In the genomic region with DNA sequence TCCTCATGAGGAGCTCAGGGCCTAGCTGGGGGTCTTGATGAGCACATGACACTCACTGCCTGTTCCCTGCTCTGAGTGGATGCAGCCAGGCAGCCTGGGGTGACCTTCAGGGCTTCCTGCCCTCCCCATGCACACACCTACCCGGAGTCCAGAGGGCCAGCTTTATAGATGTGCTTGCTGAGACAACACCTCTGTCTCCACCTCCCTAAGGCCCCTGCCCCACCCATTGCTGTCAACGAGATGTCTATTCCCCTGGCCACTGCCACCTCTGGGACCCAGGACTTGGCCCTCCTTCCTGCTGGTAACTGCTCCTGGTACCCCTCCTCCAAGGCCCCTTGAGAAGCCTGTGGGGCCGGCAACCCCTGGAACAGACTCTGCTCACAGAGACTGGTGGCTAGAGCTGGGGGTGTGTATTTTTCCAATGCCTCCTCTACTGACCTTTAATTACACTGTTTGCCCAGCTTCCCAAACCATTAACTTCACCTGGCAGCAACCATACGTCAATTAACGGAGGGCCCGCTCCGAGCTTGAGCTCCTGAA, we compare ENCODE assay signal across 1 cellular context.
TF ChIP-seq lines count a peak whose summit lies in the region.

No MANE protein-coding gene starts in this region.

TF ChIP-seq in HepG2, 621 proteins besides CTCF, POLR2A, EP300 and RAD21 (continued from another document and continues in another):
- TF ChIP-seq, protein P1, sequence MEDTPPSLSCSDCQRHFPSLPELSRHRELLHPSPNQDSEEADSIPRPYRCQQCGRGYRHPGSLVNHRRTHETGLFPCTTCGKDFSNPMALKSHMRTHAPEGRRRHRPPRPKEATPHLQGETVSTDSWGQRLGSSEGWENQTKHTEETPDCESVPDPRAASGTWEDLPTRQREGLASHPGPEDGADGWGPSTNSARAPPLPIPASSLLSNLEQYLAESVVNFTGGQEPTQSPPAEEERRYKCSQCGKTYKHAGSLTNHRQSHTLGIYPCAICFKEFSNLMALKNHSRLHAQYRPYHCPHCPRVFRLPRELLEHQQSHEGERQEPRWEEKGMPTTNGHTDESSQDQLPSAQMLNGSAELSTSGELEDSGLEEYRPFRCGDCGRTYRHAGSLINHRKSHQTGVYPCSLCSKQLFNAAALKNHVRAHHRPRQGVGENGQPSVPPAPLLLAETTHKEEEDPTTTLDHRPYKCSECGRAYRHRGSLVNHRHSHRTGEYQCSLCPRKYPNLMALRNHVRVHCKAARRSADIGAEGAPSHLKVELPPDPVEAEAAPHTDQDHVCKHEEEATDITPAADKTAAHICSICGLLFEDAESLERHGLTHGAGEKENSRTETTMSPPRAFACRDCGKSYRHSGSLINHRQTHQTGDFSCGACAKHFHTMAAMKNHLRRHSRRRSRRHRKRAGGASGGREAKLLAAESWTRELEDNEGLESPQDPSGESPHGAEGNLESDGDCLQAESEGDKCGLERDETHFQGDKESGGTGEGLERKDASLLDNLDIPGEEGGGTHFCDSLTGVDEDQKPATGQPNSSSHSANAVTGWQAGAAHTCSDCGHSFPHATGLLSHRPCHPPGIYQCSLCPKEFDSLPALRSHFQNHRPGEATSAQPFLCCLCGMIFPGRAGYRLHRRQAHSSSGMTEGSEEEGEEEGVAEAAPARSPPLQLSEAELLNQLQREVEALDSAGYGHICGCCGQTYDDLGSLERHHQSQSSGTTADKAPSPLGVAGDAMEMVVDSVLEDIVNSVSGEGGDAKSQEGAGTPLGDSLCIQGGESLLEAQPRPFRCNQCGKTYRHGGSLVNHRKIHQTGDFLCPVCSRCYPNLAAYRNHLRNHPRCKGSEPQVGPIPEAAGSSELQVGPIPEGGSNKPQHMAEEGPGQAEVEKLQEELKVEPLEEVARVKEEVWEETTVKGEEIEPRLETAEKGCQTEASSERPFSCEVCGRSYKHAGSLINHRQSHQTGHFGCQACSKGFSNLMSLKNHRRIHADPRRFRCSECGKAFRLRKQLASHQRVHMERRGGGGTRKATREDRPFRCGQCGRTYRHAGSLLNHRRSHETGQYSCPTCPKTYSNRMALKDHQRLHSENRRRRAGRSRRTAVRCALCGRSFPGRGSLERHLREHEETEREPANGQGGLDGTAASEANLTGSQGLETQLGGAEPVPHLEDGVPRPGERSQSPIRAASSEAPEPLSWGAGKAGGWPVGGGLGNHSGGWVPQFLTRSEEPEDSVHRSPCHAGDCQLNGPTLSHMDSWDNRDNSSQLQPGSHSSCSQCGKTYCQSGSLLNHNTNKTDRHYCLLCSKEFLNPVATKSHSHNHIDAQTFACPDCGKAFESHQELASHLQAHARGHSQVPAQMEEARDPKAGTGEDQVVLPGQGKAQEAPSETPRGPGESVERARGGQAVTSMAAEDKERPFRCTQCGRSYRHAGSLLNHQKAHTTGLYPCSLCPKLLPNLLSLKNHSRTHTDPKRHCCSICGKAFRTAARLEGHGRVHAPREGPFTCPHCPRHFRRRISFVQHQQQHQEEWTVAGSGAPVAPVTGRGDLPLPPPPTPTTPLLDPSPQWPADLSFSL (CRISPR knock-in tag; IDR thresholded peaks at IDR 0.05): no peak
- no peak for TF ChIP-seq ZNF3 (CRISPR knock-in tag; IDR thresholded peaks at IDR 0.05)
- TF ChIP-seq EZH2 (conservative IDR thresholded peaks at IDR 0.05; ENCODE audit: low read depth, low read length): no peak
- no peak for TF ChIP-seq RFXANK (CRISPR knock-in tag; IDR thresholded peaks at IDR 0.05)
- TF ChIP-seq, protein P2, sequence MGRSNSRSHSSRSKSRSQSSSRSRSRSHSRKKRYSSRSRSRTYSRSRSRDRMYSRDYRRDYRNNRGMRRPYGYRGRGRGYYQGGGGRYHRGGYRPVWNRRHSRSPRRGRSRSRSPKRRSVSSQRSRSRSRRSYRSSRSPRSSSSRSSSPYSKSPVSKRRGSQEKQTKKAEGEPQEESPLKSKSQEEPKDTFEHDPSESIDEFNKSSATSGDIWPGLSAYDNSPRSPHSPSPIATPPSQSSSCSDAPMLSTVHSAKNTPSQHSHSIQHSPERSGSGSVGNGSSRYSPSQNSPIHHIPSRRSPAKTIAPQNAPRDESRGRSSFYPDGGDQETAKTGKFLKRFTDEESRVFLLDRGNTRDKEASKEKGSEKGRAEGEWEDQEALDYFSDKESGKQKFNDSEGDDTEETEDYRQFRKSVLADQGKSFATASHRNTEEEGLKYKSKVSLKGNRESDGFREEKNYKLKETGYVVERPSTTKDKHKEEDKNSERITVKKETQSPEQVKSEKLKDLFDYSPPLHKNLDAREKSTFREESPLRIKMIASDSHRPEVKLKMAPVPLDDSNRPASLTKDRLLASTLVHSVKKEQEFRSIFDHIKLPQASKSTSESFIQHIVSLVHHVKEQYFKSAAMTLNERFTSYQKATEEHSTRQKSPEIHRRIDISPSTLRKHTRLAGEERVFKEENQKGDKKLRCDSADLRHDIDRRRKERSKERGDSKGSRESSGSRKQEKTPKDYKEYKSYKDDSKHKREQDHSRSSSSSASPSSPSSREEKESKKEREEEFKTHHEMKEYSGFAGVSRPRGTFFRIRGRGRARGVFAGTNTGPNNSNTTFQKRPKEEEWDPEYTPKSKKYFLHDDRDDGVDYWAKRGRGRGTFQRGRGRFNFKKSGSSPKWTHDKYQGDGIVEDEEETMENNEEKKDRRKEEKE (IDR thresholded peaks at IDR 0.05): no peak
- TF ChIP-seq HNRNPK (IDR thresholded peaks at IDR 0.05; ENCODE audit: low read depth, low read length, poor library complexity, severe bottlenecking): no peak
- TF ChIP-seq ZNF558 (CRISPR knock-in tag; IDR thresholded peaks at IDR 0.05; ENCODE audit: borderline replicate concordance): no peak
- no peak for TF ChIP-seq MAFF (IDR thresholded peaks at IDR 0.05; ENCODE audit: low read depth, low read length)
- TF ChIP-seq THAP8 (CRISPR knock-in tag; IDR thresholded peaks at IDR 0.05; ENCODE audit: borderline replicate concordance): no peak
- TF ChIP-seq AKNA (CRISPR knock-in tag; IDR thresholded peaks at IDR 0.05; ENCODE audit: borderline replicate concordance): no peak
- TF ChIP-seq KLF11 (CRISPR knock-in tag; IDR thresholded peaks at IDR 0.05): no peak
- TF ChIP-seq HOXA9 (CRISPR knock-in tag; IDR thresholded peaks at IDR 0.05; ENCODE audit: borderline replicate concordance): no peak
- TF ChIP-seq ZNF549 (CRISPR knock-in tag; IDR thresholded peaks at IDR 0.05): no peak
- TF ChIP-seq SMYD3 (CRISPR knock-in tag; IDR thresholded peaks at IDR 0.05): no peak
- no peak for TF ChIP-seq ZNF33A (CRISPR knock-in tag; IDR thresholded peaks at IDR 0.05; ENCODE audit: borderline replicate concordance)
- no peak for TF ChIP-seq NONO (IDR thresholded peaks at IDR 0.05)
- no peak for TF ChIP-seq NONO (CRISPR knock-in tag; conservative IDR thresholded peaks at IDR 0.05)
- no peak for TF ChIP-seq AHR (CRISPR knock-in tag; IDR thresholded peaks at IDR 0.05)
- no peak for TF ChIP-seq ZBTB46 (CRISPR knock-in tag; IDR thresholded peaks at IDR 0.05; ENCODE audit: borderline replicate concordance)
- no peak for TF ChIP-seq SSRP1 (CRISPR knock-in tag; IDR thresholded peaks at IDR 0.05)
- TF ChIP-seq, protein P3, sequence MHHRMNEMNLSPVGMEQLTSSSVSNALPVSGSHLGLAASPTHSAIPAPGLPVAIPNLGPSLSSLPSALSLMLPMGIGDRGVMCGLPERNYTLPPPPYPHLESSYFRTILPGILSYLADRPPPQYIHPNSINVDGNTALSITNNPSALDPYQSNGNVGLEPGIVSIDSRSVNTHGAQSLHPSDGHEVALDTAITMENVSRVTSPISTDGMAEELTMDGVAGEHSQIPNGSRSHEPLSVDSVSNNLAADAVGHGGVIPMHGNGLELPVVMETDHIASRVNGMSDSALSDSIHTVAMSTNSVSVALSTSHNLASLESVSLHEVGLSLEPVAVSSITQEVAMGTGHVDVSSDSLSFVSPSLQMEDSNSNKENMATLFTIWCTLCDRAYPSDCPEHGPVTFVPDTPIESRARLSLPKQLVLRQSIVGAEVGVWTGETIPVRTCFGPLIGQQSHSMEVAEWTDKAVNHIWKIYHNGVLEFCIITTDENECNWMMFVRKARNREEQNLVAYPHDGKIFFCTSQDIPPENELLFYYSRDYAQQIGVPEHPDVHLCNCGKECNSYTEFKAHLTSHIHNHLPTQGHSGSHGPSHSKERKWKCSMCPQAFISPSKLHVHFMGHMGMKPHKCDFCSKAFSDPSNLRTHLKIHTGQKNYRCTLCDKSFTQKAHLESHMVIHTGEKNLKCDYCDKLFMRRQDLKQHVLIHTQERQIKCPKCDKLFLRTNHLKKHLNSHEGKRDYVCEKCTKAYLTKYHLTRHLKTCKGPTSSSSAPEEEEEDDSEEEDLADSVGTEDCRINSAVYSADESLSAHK (CRISPR knock-in tag; IDR thresholded peaks at IDR 0.05; ENCODE audit: borderline replicate concordance): no peak
- TF ChIP-seq ETV6 (CRISPR knock-in tag; conservative IDR thresholded peaks at IDR 0.05): no peak
- TF ChIP-seq, protein P4, sequence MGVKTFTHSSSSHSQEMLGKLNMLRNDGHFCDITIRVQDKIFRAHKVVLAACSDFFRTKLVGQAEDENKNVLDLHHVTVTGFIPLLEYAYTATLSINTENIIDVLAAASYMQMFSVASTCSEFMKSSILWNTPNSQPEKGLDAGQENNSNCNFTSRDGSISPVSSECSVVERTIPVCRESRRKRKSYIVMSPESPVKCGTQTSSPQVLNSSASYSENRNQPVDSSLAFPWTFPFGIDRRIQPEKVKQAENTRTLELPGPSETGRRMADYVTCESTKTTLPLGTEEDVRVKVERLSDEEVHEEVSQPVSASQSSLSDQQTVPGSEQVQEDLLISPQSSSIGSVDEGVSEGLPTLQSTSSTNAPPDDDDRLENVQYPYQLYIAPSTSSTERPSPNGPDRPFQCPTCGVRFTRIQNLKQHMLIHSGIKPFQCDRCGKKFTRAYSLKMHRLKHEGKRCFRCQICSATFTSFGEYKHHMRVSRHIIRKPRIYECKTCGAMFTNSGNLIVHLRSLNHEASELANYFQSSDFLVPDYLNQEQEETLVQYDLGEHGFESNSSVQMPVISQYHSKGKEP (CRISPR knock-in tag; IDR thresholded peaks at IDR 0.05): no peak
- no peak for TF ChIP-seq SIX4 (CRISPR knock-in tag; IDR thresholded peaks at IDR 0.05)
- no peak for TF ChIP-seq KLF16 (CRISPR knock-in tag; IDR thresholded peaks at IDR 0.05)
- TF ChIP-seq ZNF547 (CRISPR knock-in tag; IDR thresholded peaks at IDR 0.05): no peak
- TF ChIP-seq ZFP37 (CRISPR knock-in tag; IDR thresholded peaks at IDR 0.05; ENCODE audit: borderline replicate concordance): no peak
